ENCODE assay signal across 22 cellular contexts in the genomic region with DNA sequence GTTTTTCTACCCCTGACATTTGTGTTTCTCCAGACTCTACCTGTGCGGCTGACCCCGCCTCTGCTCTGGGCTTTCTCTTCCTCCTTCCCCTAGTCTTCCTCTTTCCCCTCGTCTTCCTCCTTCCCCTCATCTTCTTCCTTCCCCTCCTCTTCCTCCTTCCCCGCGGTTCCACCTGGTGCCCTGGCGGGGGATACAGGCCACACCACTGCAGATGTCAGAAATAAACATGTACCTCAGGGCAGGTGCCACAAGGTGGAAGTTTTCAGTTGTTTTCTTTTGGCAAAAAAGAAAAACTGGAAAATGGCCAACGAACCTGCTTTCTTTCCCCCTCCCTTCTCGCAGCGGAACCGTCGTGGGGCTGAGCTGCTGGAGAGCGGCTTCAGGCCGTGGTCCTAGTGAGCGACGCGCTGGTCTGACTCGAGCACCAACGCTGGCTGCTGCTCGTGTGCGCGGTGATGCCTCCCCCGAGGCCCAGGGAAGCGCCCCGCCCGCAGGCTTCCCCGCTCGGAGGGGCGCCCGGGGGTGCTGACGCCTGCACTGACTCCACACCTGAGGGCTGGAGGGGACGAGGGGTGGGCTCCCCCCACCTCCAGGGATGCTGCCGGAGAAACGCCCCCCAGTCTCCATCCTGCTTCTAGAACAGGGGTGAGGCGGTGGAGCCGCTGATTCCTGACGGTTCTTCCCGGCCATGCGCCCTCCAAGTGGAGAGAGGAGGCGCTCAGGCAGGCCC.
DNase-seq lines count a peak whose midpoint lies in the region; ATAC-seq and TF ChIP-seq lines count a peak whose summit lies in the region.
"Had no signal": no experiment of that assay in that cellular context is flagged by ENCODE, and none has a peak within 500 bp of the region (broad histone marks: within the 10 kb centered on the region; RNA-seq: fewer than 3 reads in every experiment).

No MANE protein-coding gene starts in this region.

- H3K9ac ChIP-seq in ES-I3 (ENCODE audit: low read depth, low read length), result peak overlapping the region; percentile 22; the same call in 1 of the 2 replicates
- H3K9ac ChIP-seq: KMS-11 had no signal

- POLR2A ChIA-PET in WTC11 (lab: Charles Lee), result interaction anchor here (0.7 kb wide), 1 partner anchor 10 kb away, joined by 3 read pairs; no protein-coding TSS in a partner anchor

- WGBS in body of pancreas, 2 donors, result 21 to 25% methylated on average over 21 to 39 of the region's 39 CpGs

- H3K4me1 ChIP-seq in ES-I3 (ENCODE audit: insufficient read depth, low read length) (no peaks in the 10 kb centered on the region), body of pancreas (no peaks in the 10 kb centered on the region)
- H3K4me1 ChIP-seq: lower lobe of right lung had no signal

- peak; percentile 89 for ATAC-seq in WTC11
- ATAC-seq in HG03378 (IDR thresholded peaks at IDR 0.05; ENCODE audit: unreplicated experiment), result no peak
- ATAC-seq in body of pancreas, result no peak
- ATAC-seq: heart left ventricle, Right ventricle myocardium inferior had no signal

- peak overlapping the region; percentile 14; the same call in 1 of the 2 replicates for H3K4me3 Mint-ChIP-seq in WTC11
- H3K4me3 Mint-ChIP-seq: activated CD4-positive, alpha-beta memory T cell treated with anti-CD3 and anti-CD28 coated beads for 36 hours had no signal

- no peak for TF ChIP-seq POLR2A in body of pancreas (IDR thresholded peaks at IDR 0.05)

- CTCF ChIA-PET in WTC11 (lab: Charles Lee), result no interaction called here

- H3K27me3 Mint-ChIP-seq in WTC11 (ENCODE audit: low read depth), result peaks cover 6% of the 10 kb centered on the region

- H3K27ac Mint-ChIP-seq in WTC11, result no peak overlapping the region
- H3K27ac Mint-ChIP-seq: activated CD4-positive, alpha-beta memory T cell treated with anti-CD3 and anti-CD28 coated beads for 36 hours had no signal

- H3K27ac ChIP-seq in body of pancreas, result no peak overlapping the region
- H3K27ac ChIP-seq: coronary artery, heart left ventricle, KMS-11, lower lobe of right lung, uterus had no signal

- H3K4me1 Mint-ChIP-seq in WTC11, result peaks cover 6% of the 10 kb centered on the region

- 0 out of 2 replicates have a peak, but pooled peaks cover 4% of the 10 kb centered on the region for H3K36me3 Mint-ChIP-seq in WTC11
- H3K36me3 Mint-ChIP-seq: activated CD4-positive, alpha-beta memory T cell treated with anti-CD3 and anti-CD28 coated beads for 36 hours had no signal

- intact Hi-C loops in body of pancreas (cut with DNase I), result no loop called here

- TF ChIP-seq CTCF in WTC11 (IDR thresholded peaks at IDR 0.05) (no peak), body of pancreas (IDR thresholded peaks at IDR 0.05) (no peak)

- no peaks in the 10 kb centered on the region for H3K36me3 ChIP-seq in ES-I3 (ENCODE audit: insufficient read depth, low read length)
- no peaks in the 10 kb centered on the region for H3K36me3 ChIP-seq in body of pancreas (replicated peaks in 1 of 2; ENCODE audit: insufficient read depth in 1 of 2, low read depth in 2 of 2)
- H3K36me3 ChIP-seq: heart left ventricle, lower lobe of right lung, uterus had no signal

- peaks cover 17% of the 10 kb centered on the region for H3K9me3 Mint-ChIP-seq in WTC11
- H3K9me3 Mint-ChIP-seq: activated CD4-positive, alpha-beta memory T cell treated with anti-CD3 and anti-CD28 coated beads for 36 hours had no signal

- H3K4me3 ChIP-seq in body of pancreas, result no peak overlapping the region
- H3K4me3 ChIP-seq: coronary artery, heart left ventricle, lower lobe of right lung, uterus had no signal

- DNase-seq in WTC11 (ENCODE audit: low spot score) (no peak), iris pigment epithelial cell (ENCODE audit: low read depth) (peak; percentile 18), retina (peak; percentile 68), body of pancreas (no peak), amygdala (lab: John Stamatoyannopoulos, UW) (no peak)
- no peak for DNase-seq in effector CD4-positive, alpha-beta T cell
- DNase-seq: activated CD4-positive, alpha-beta memory T cell treated with anti-CD3 and anti-CD28 coated beads for 36 hours; activated CD4-positive, CD25-positive, alpha-beta regulatory T cell; activated effector memory CD4-positive, alpha-beta T cell treated with Interleukin-2 at 50 U/mL for 16 hours; COR-L47; DND-41; GOT3; lower lobe of right lung; OCI-M1; stimulated activated CD4-positive, alpha-beta T cell treated with anti-CD3 and anti-CD28 coated beads, Interleukin-12 subunit alpha, Interleukin-12 subunit beta, amount 100 ng/mL, for 4 hours; uterus had no signal

- no peaks in the 10 kb centered on the region for H3K27me3 ChIP-seq in body of pancreas
- H3K27me3 ChIP-seq: uterus had no signal

- H3K9me3 ChIP-seq in ES-I3 (ENCODE audit: control insufficient read depth, insufficient read depth, low read length), result no peaks in the 10 kb centered on the region
- H3K9me3 ChIP-seq in body of pancreas, result no peaks in the 10 kb centered on the region
- H3K9me3 ChIP-seq: lower lobe of right lung, uterus had no signal

TF ChIP-seq in WTC11, 78 proteins besides CTCF, POLR2A, EP300 and RAD21:
- TF ChIP-seq, protein P1, sequence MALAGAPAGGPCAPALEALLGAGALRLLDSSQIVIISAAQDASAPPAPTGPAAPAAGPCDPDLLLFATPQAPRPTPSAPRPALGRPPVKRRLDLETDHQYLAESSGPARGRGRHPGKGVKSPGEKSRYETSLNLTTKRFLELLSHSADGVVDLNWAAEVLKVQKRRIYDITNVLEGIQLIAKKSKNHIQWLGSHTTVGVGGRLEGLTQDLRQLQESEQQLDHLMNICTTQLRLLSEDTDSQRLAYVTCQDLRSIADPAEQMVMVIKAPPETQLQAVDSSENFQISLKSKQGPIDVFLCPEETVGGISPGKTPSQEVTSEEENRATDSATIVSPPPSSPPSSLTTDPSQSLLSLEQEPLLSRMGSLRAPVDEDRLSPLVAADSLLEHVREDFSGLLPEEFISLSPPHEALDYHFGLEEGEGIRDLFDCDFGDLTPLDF (CRISPR knock-in tag; IDR thresholded peaks at IDR 0.05), result no peak
- TF ChIP-seq, protein P2, sequence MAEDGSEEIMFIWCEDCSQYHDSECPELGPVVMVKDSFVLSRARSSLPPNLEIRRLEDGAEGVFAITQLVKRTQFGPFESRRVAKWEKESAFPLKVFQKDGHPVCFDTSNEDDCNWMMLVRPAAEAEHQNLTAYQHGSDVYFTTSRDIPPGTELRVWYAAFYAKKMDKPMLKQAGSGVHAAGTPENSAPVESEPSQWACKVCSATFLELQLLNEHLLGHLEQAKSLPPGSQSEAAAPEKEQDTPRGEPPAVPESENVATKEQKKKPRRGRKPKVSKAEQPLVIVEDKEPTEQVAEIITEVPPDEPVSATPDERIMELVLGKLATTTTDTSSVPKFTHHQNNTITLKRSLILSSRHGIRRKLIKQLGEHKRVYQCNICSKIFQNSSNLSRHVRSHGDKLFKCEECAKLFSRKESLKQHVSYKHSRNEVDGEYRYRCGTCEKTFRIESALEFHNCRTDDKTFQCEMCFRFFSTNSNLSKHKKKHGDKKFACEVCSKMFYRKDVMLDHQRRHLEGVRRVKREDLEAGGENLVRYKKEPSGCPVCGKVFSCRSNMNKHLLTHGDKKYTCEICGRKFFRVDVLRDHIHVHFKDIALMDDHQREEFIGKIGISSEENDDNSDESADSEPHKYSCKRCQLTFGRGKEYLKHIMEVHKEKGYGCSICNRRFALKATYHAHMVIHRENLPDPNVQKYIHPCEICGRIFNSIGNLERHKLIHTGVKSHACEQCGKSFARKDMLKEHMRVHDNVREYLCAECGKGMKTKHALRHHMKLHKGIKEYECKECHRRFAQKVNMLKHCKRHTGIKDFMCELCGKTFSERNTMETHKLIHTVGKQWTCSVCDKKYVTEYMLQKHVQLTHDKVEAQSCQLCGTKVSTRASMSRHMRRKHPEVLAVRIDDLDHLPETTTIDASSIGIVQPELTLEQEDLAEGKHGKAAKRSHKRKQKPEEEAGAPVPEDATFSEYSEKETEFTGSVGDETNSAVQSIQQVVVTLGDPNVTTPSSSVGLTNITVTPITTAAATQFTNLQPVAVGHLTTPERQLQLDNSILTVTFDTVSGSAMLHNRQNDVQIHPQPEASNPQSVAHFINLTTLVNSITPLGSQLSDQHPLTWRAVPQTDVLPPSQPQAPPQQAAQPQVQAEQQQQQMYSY (CRISPR knock-in tag; IDR thresholded peaks at IDR 0.05), result peak; percentile 82
- TF ChIP-seq CREB1 (CRISPR knock-in tag; IDR thresholded peaks at IDR 0.05), result 0 out of 2 replicates have a peak, but pooled peaks have one; percentile 29

Comparison
In these comparisons a context has a peak if more than half of its experiments do, and no peak if none do; other contexts are left out.
1. DNase-seq: peak in iris pigment epithelial cell (single experiment) and retina (single experiment); none in WTC11 (single experiment), body of pancreas (0 of 4), amygdala (0 of 56) and effector CD4-positive, alpha-beta T cell (single experiment).